ENCODE assay signal across 8 cellular contexts in the genomic region with DNA sequence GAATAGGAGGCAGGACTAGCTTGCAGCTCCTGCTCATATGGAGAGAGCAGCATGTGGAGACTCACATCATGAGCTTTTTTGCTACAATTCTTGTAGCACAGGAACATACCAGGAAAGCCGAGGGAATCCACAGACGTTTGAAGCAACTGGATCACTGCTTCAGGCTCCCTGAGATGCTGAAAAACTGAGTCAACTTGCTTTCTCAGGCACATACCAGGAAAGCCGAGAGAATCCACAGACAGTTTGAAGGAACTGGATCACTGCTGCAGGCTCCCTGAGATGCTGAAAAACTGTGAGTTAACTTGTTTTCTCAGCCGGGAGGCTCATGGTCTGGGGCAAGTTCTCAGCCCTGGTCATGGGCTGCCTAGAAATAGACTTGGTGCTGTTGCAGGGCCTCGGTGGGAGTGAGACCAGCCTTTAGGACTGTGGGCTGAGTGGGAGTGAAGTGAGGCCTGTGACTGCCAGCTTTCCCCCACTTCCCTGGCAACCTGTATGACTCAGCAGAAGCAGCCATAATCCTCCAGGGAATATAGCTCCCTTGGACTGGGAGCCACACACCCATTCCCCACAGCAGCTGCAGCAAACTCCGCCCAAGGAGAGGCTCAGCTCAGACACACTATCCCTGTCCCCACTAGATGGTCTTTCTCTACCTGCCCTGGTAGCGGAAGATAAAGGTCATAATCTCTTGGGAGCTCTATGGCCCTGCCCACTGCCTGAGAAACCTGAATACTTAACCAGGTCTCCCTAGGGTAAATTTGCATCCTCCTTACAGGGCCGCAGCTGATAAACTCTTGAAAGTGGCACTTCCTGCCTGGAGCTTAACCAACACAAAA. TPM values are rescaled to one million over a fixed set of nuclear protein-coding genes. Genes with fewer than 3 reads are reported as not detected.
A peak's percentile ranks its signal among the peaks of the same experiment; 100 is the strongest.
DNase-seq lines count a peak whose midpoint lies in the region; ATAC-seq and TF ChIP-seq lines count a peak whose summit lies in the region.

No MANE protein-coding gene starts in this region.

- DNase-seq in DMS153 (lab: John Stamatoyannopoulos, UW): peak; percentile 96
- DNase-seq in NAMALWA (ENCODE audit: low spot score): peak; percentile 38
- peak; percentile 31 for DNase-seq in fibroblast of pulmonary artery (ENCODE audit: low read depth)
- no peak for DNase-seq in putamen (ENCODE audit: low spot score)
- DNase-seq in activated CD4-positive, CD25-positive, alpha-beta regulatory T cell (lab: John Stamatoyannopoulos, UW): no peak
- DNase-seq in occipital lobe (lab: John Stamatoyannopoulos, UW): no peak
- no peak for DNase-seq in ACHN

- ATAC-seq in GM21825 (IDR thresholded peaks at IDR 0.05; ENCODE audit: unreplicated experiment): peak; percentile 92

- no peak overlapping the region for H3K4me3 ChIP-seq in fibroblast of pulmonary artery (replicated peaks; ENCODE audit: low read depth, low read length)

- TF ChIP-seq CTCF in fibroblast of pulmonary artery (IDR thresholded peaks at IDR 0.05; ENCODE audit: low read length, missing control alignments): no peak

- in situ Hi-C loops in ACHN (cut with HindIII; ENCODE audit: low pct_ligation_motif_present, low pct_unique_long_range_greater_than_20kb, low sequenced_read_pairs): no loop called here

RNA-seq across cellular contexts. Expression of a gene that starts 51.9 kb away (rescaled TPM):
- total RNA-seq in occipital lobe: 459 TPM

Comparison
In these comparisons a context has a peak if more than half of its experiments do, and no peak if none do; other contexts are left out.
1. DNase-seq: peak in DMS153 (single experiment), NAMALWA (single experiment) and fibroblast of pulmonary artery (single experiment); none in putamen (single experiment), activated CD4-positive, CD25-positive, alpha-beta regulatory T cell (0 of 4), occipital lobe (single experiment) and ACHN (single experiment).